ENCODE assay signal across 7 cellular contexts in the genomic region with DNA sequence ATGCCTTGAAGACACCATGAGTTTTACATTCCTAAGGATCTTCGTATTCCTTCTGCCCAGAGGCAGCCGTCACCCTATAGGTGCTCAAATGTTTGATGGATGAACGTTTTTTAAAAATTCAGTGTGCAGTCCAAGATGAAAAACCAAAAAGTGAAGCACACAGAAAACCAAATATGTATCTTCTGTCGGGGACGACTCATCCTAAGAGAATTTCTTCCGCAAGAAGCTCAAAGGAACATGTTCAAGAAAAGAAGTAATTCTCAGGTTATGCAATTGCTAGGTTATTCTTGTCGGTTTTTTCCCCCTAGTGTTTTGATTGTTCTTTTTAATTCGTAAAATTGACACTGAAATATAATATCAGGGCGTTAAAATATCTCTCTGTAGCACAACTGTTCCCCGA. TPM values are rescaled to one million over a fixed set of nuclear protein-coding genes. Genes with fewer than 3 reads are reported as not detected.
DNase-seq lines count a peak whose midpoint lies in the region; ATAC-seq and TF ChIP-seq lines count a peak whose summit lies in the region.

No MANE protein-coding gene starts in this region.

- no peak for TF ChIP-seq EP300 in gastroesophageal sphincter (IDR thresholded peaks at IDR 0.05)

- TF ChIP-seq POLR2A in gastroesophageal sphincter (IDR thresholded peaks at IDR 0.05) (no peak), spleen (IDR thresholded peaks at IDR 0.05) (no peak)

- H3K9me3 ChIP-seq in HAP-1 (peaks cover 2% of the 10 kb centered on the region; the same call in 1 of the 2 replicates), T-helper 17 cell (ENCODE audit: control insufficient read depth, low read length, poor library complexity, severe bottlenecking) (no peaks in the 10 kb centered on the region), gastroesophageal sphincter (no peaks in the 10 kb centered on the region), spleen (no peaks in the 10 kb centered on the region)

- 21 to 35% methylated on average over 10 of the region's 10 CpGs for WGBS in gastroesophageal sphincter (ENCODE audit: low coverage in 1 of 2), 2 donors
- 40 to 55% (median 47%) methylated on average over 10 of the region's 10 CpGs for WGBS in spleen, 5 donors

- TF ChIP-seq CTCF in gastroesophageal sphincter (IDR thresholded peaks at IDR 0.05): no peak
- no peak for TF ChIP-seq CTCF in spleen (IDR thresholded peaks at IDR 0.05 in 8 of 11, conservative IDR thresholded peaks at IDR 0.05 in 3 of 11)

- peak overlapping the region; percentile 87 for H3K4me3 Mint-ChIP-seq in T-helper 17 cell

- intact Hi-C loops in spleen (cut with DNase I; ENCODE audit: low total_unique reads): loop anchor here (10.0 kb wide), 1 partner anchor 243 kb away; no protein-coding TSS in a partner anchor

- peaks cover 8% of the 10 kb centered on the region for H3K4me1 Mint-ChIP-seq in T-helper 17 cell

- no peaks in the 10 kb centered on the region for H3K36me3 Mint-ChIP-seq in T-helper 17 cell (ENCODE audit: low read depth)

- H3K27me3 Mint-ChIP-seq in T-helper 17 cell: no peaks in the 10 kb centered on the region

- DNase-seq in HAP-1 (ENCODE audit: low spot score in 2 of 2): no peak
- no peak for DNase-seq in T-helper 17 cell
- DNase-seq in spleen: no peak
- no peak for DNase-seq in NCI-H187 treated with DMSO at 0.1 percent for 48 hours (lab: John Stamatoyannopoulos, UW)
- no peak for DNase-seq in KBM-7

- no peaks in the 10 kb centered on the region for H3K27me3 ChIP-seq in HAP-1 (ENCODE audit: low read depth)
- H3K27me3 ChIP-seq in gastroesophageal sphincter: no peaks in the 10 kb centered on the region
- peaks cover 0 to 15% (median 0%) of the 10 kb centered on the region in 7 donors for H3K27me3 ChIP-seq in spleen (replicated peaks in 1 of 7)

- ATAC-seq in T-helper 17 cell (no peak), gastroesophageal sphincter (no peak), GM18870 (IDR thresholded peaks at IDR 0.05; ENCODE audit: unreplicated experiment) (no peak)

- H3K27ac ChIP-seq in gastroesophageal sphincter: no peak overlapping the region
- no peak overlapping the region for H3K27ac ChIP-seq in spleen

- H3K36me3 ChIP-seq in HAP-1 (replicated peaks) (peaks cover 35% of the 10 kb centered on the region), gastroesophageal sphincter (peaks cover 0 to 24% of the 10 kb centered on the region in 2 donors), spleen (peaks cover 0 to 16% (median 9%) of the 10 kb centered on the region in 6 donors)

- H3K4me3 ChIP-seq in HAP-1 (peak overlapping the region; percentile 78), gastroesophageal sphincter (peak overlapping the region; percentile 81 to 84), spleen (peak overlapping the region in 6 of 8 donors; percentile 62 to 76 (median 72))

- peaks cover 27% of the 10 kb centered on the region for H3K4me1 ChIP-seq in HAP-1
- H3K4me1 ChIP-seq in gastroesophageal sphincter: peaks cover 0 to 20% (median 3%) of the 10 kb centered on the region in 3 donors
- peaks cover 0 to 26% (median 17%) of the 10 kb centered on the region in 6 donors for H3K4me1 ChIP-seq in spleen

- in situ Hi-C loops in HAP-1 (cut with MboI; ENCODE audit: low sequenced_read_pairs): no loop called here
- in situ Hi-C loops in KBM-7 (cut with MboI; ENCODE audit: low pct_unique_long_range_greater_than_20kb, low sequenced_read_pairs): no loop called here

- H3K27ac Mint-ChIP-seq in T-helper 17 cell: no peak overlapping the region

RNA-seq across cellular contexts. Expression of a gene that starts 1.4 kb away (rescaled TPM):
- total RNA-seq in T-helper 17 cell (1 to 10 TPM; 6.9 to 9.2 TPM), gastroesophageal sphincter (10 to 100 TPM in 2 of 4 donors, 1 to 10 TPM in 2; 7.3 to 16.4 (median 10.3) TPM), spleen (10 to 100 TPM in 2 of 7 donors, 1 to 10 TPM in 5; 5.1 to 15.2 (median 9.5) TPM)
- polyA plus RNA-seq in spleen: 10 to 100 TPM; 18.7 to 24.5 (median 19.5) TPM

RNA-seq across cellular contexts. Expression of a gene that starts 29.1 kb away (rescaled TPM):
- total RNA-seq in T-helper 17 cell: 100 to 1,000 TPM; 819 to 876 TPM
- total RNA-seq in gastroesophageal sphincter: 100 to 1,000 TPM; 697 to 982 (median 790) TPM
- total RNA-seq in spleen: 1,000 to 10,000 TPM in 5 of 7 donors, 100 to 1,000 TPM in 2; 822 to 1,795 (median 1,121) TPM
- 100 to 1,000 TPM; 697 to 951 (median 938) TPM for polyA plus RNA-seq in spleen
